In genomic region chr9:124558777-124559470, GRCh38 we compare ENCODE assay signal across 21 cellular contexts. TPM values are rescaled to one million over a fixed set of nuclear protein-coding genes. Genes with fewer than 3 reads are reported as not detected.
"Had no signal": no experiment of that assay in that cellular context is flagged by ENCODE, and none has a peak within 500 bp of the region (broad histone marks: within the 10 kb centered on the region; RNA-seq: fewer than 3 reads in every experiment).

No MANE protein-coding gene starts in this region.

- H3K4me1 ChIP-seq: right atrium auricular region, upper lobe of left lung, uterus had no signal

- H3K4me1 Mint-ChIP-seq: naive thymus-derived CD8-positive, alpha-beta T cell had no signal

- H3K27ac ChIP-seq: heart left ventricle, right atrium auricular region, upper lobe of left lung, uterus had no signal

- H3K27me3 ChIP-seq: heart left ventricle, right atrium auricular region, upper lobe of left lung, uterus had no signal

- ATAC-seq: effector memory CD8-positive, alpha-beta T cell; heart left ventricle; naive thymus-derived CD8-positive, alpha-beta T cell had no signal

- H3K9me3 Mint-ChIP-seq: effector memory CD8-positive, alpha-beta T cell; naive thymus-derived CD8-positive, alpha-beta T cell; neural crest cell had no signal

- H3K4me3 ChIP-seq: heart left ventricle, right atrium auricular region, smooth muscle cell, upper lobe of left lung, uterus had no signal

- DNase-seq: effector memory CD8-positive, alpha-beta T cell; heart left ventricle; hippocampal formation; naive thymus-derived CD8-positive, alpha-beta T cell; posterior cingulate gyrus; stimulated activated CD4-positive, alpha-beta T cell treated with anti-CD3 and anti-CD28 coated beads, Interleukin-2, amount 100 ng/mL, for 48 hours; stimulated activated naive CD4-positive, alpha-beta T cell treated with Interleukin-2 at 50 U/mL for 16 hours; upper lobe of left lung; uterus had no signal

- FAIRE-seq: frontal cortex had no signal

- H3K36me3 ChIP-seq: heart left ventricle, right atrium auricular region, upper lobe of left lung, uterus had no signal

- H3K27ac Mint-ChIP-seq: effector memory CD8-positive, alpha-beta T cell; naive thymus-derived CD8-positive, alpha-beta T cell had no signal

- H3K36me3 Mint-ChIP-seq: naive thymus-derived CD8-positive, alpha-beta T cell had no signal

- H3K9me3 ChIP-seq: heart left ventricle, right atrium auricular region, upper lobe of left lung, uterus had no signal

- H3K4me3 Mint-ChIP-seq: effector memory CD8-positive, alpha-beta T cell; naive thymus-derived CD8-positive, alpha-beta T cell; neural crest cell had no signal

RNA-seq across cellular contexts. Expression of gene NR5A1, which starts 51.7 kb away (rescaled TPM):
- total RNA-seq: fibroblast of lung; frontal cortex; glomerular endothelial cell; heart left ventricle; kidney epithelial cell; liver; lung microvascular endothelial cell; mesenteric fat pad; mononuclear cell; naive thymus-derived CD8-positive, alpha-beta T cell; osteocyte; right atrium auricular region; smooth muscle cell had no signal
- polyA plus RNA-seq: fibroblast of lung; liver; naive thymus-derived CD8-positive, alpha-beta T cell; smooth muscle cell had no signal
